In genomic region chr11:69126286-69126685, GRCh38 we compare ENCODE assay signal across 2 cellular contexts.
A peak's percentile ranks its signal among the peaks of the same experiment; 100 is the strongest.
TF ChIP-seq lines count a peak whose summit lies in the region.

No MANE protein-coding gene starts in this region.

TF ChIP-seq in SK-N-SH, 30 proteins besides CTCF, POLR2A, EP300 and RAD21 (continued from another document):
- TF ChIP-seq MAX (IDR thresholded peaks at IDR 0.05; ENCODE audit: low read depth) (no peak), GABPA (IDR thresholded peaks at IDR 0.05; ENCODE audit: low read depth) (no peak), TCF12 (IDR thresholded peaks at IDR 0.05) (no peak), PBX3 (IDR thresholded peaks at IDR 0.05) (no peak), JUND (IDR thresholded peaks at IDR 0.05) (no peak), USF1 (IDR thresholded peaks at IDR 0.05; ENCODE audit: borderline replicate concordance, low read depth) (no peak), POLR2AphosphoS5 (IDR thresholded peaks at IDR 0.05; ENCODE audit: low read depth, low read length) (no peak), CHD2 (IDR thresholded peaks at IDR 0.05; ENCODE audit: low read length, partially characterized antibody) (no peak), USF2 (IDR thresholded peaks at IDR 0.05; ENCODE audit: borderline replicate concordance, low read depth, low read length) (no peak), REST (IDR thresholded peaks at IDR 0.05; ENCODE audit: low read depth, low read length) (no peak), TAF1 (IDR thresholded peaks at IDR 0.05; ENCODE audit: borderline replicate concordance, low read depth, low read length) (no peak), MEF2A (IDR thresholded peaks at IDR 0.05; ENCODE audit: borderline replicate concordance, low read depth) (no peak), RCOR1 (IDR thresholded peaks at IDR 0.05; ENCODE audit: low read length) (no peak), FOXM1 (IDR thresholded peaks at IDR 0.05; ENCODE audit: low read depth) (no peak), SIN3A (IDR thresholded peaks at IDR 0.05; ENCODE audit: borderline replicate concordance, low read depth, low read length) (no peak), FOSL2 (IDR thresholded peaks at IDR 0.05; ENCODE audit: borderline replicate concordance, low read depth) (no peak), GATA2 (CRISPR knock-in tag; IDR thresholded peaks at IDR 0.05) (no peak), FOXJ3 (CRISPR knock-in tag; IDR thresholded peaks at IDR 0.05) (no peak)

TF ChIP-seq in Ishikawa, 13 proteins besides CTCF, POLR2A, EP300 and RAD21:
- no peak for TF ChIP-seq REST (IDR thresholded peaks at IDR 0.05; ENCODE audit: low read depth)
- 0 out of 2 replicates have a peak, but pooled peaks have one; percentile 23 for TF ChIP-seq ZBTB7A (IDR thresholded peaks at IDR 0.05; ENCODE audit: low read depth)
